In the genomic region with DNA sequence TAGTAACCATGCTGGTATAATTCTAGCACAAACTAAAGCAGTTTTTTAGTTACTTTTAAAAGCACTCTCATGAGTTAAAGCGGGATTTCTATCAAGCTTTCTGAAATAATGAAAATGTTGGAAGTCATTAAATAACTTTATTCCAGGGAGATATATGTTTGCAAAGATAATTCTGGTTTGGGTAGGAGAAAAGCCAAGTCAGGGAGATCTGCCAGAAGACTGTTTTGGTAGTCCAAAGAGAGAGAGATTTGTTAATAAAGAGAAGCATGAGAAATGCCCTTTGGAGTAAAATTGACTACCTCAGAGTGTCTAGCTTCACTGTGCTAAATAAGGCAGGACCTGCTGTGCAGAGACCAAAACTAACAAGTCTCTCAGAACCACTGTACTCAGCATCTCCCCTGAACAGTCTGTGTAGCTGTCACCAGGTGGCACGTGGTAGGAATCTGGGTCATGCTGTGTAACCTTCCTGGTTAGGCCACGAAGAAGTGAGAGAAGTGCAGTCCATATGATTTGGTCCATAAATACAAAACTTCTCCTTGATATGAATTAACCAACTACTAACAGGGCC, we compare ENCODE assay signal across 1 cellular context.
TF ChIP-seq lines count a peak whose summit lies in the region.

No MANE protein-coding gene starts in this region.

TF ChIP-seq in K562, 482 proteins besides CTCF, POLR2A, EP300 and RAD21 (continued from another document):
- TF ChIP-seq, protein P1, sequence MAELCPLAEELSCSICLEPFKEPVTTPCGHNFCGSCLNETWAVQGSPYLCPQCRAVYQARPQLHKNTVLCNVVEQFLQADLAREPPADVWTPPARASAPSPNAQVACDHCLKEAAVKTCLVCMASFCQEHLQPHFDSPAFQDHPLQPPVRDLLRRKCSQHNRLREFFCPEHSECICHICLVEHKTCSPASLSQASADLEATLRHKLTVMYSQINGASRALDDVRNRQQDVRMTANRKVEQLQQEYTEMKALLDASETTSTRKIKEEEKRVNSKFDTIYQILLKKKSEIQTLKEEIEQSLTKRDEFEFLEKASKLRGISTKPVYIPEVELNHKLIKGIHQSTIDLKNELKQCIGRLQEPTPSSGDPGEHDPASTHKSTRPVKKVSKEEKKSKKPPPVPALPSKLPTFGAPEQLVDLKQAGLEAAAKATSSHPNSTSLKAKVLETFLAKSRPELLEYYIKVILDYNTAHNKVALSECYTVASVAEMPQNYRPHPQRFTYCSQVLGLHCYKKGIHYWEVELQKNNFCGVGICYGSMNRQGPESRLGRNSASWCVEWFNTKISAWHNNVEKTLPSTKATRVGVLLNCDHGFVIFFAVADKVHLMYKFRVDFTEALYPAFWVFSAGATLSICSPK (IDR thresholded peaks at IDR 0.05; ENCODE audit: borderline replicate concordance) = no peak
- TF ChIP-seq NCOA6 (IDR thresholded peaks at IDR 0.05) (no peak), ZNF316 (IDR thresholded peaks at IDR 0.05) (no peak), L3MBTL2 (IDR thresholded peaks at IDR 0.05) (peak; percentile 25; the same call in 1 of the 2 replicates), ZNF165 (CRISPR knock-in tag; IDR thresholded peaks at IDR 0.05; ENCODE audit: borderline replicate concordance) (no peak), MEIS2 (IDR thresholded peaks at IDR 0.05; ENCODE audit: partially characterized antibody) (no peak), GTF2F1 (IDR thresholded peaks at IDR 0.05; ENCODE audit: low read depth, low read length) (no peak), ZC3H4 (CRISPR knock-in tag; IDR thresholded peaks at IDR 0.05; ENCODE audit: borderline replicate concordance) (no peak), ZNF282 (CRISPR knock-in tag; IDR thresholded peaks at IDR 0.05) (no peak), MEF2A (IDR thresholded peaks at IDR 0.05; ENCODE audit: control insufficient read depth, low read depth, low read length) (no peak)
- TF ChIP-seq, protein P2, sequence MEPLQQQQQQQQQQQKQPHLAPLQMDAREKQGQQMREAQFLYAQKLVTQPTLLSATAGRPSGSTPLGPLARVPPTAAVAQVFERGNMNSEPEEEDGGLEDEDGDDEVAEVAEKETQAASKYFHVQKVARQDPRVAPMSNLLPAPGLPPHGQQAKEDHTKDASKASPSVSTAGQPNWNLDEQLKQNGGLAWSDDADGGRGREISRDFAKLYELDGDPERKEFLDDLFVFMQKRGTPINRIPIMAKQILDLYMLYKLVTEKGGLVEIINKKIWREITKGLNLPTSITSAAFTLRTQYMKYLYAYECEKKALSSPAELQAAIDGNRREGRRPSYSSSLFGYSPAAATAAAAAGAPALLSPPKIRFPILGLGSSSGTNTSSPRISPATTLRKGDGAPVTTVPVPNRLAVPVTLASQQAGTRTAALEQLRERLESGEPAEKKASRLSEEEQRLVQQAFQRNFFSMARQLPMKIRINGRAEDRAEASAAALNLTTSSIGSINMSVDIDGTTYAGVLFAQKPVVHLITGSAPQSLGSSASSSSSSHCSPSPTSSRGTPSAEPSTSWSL (CRISPR knock-in tag; IDR thresholded peaks at IDR 0.05; ENCODE audit: borderline replicate concordance) = no peak
- TF ChIP-seq, protein P3, sequence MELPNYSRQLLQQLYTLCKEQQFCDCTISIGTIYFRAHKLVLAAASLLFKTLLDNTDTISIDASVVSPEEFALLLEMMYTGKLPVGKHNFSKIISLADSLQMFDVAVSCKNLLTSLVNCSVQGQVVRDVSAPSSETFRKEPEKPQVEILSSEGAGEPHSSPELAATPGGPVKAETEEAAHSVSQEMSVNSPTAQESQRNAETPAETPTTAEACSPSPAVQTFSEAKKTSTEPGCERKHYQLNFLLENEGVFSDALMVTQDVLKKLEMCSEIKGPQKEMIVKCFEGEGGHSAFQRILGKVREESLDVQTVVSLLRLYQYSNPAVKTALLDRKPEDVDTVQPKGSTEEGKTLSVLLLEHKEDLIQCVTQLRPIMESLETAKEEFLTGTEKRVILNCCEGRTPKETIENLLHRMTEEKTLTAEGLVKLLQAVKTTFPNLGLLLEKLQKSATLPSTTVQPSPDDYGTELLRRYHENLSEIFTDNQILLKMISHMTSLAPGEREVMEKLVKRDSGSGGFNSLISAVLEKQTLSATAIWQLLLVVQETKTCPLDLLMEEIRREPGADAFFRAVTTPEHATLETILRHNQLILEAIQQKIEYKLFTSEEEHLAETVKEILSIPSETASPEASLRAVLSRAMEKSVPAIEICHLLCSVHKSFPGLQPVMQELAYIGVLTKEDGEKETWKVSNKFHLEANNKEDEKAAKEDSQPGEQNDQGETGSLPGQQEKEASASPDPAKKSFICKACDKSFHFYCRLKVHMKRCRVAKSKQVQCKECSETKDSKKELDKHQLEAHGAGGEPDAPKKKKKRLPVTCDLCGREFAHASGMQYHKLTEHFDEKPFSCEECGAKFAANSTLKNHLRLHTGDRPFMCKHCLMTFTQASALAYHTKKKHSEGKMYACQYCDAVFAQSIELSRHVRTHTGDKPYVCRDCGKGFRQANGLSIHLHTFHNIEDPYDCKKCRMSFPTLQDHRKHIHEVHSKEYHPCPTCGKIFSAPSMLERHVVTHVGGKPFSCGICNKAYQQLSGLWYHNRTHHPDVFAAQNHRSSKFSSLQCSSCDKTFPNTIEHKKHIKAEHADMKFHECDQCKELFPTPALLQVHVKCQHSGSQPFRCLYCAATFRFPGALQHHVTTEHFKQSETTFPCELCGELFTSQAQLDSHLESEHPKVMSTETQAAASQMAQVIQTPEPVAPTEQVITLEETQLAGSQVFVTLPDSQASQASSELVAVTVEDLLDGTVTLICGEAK (IDR thresholded peaks at IDR 0.05) = no peak
- TF ChIP-seq, protein P3 (CRISPR knock-in tag; IDR thresholded peaks at IDR 0.05) = no peak
- TF ChIP-seq, protein P4, sequence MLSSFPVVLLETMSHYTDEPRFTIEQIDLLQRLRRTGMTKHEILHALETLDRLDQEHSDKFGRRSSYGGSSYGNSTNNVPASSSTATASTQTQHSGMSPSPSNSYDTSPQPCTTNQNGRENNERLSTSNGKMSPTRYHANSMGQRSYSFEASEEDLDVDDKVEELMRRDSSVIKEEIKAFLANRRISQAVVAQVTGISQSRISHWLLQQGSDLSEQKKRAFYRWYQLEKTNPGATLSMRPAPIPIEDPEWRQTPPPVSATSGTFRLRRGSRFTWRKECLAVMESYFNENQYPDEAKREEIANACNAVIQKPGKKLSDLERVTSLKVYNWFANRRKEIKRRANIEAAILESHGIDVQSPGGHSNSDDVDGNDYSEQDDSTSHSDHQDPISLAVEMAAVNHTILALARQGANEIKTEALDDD (IDR thresholded peaks at IDR 0.05) = no peak
- TF ChIP-seq, protein P5, sequence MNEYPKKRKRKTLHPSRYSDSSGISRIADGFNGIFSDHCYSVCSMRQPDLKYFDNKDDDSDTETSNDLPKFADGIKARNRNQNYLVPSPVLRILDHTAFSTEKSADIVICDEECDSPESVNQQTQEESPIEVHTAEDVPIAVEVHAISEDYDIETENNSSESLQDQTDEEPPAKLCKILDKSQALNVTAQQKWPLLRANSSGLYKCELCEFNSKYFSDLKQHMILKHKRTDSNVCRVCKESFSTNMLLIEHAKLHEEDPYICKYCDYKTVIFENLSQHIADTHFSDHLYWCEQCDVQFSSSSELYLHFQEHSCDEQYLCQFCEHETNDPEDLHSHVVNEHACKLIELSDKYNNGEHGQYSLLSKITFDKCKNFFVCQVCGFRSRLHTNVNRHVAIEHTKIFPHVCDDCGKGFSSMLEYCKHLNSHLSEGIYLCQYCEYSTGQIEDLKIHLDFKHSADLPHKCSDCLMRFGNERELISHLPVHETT (CRISPR knock-in tag; conservative IDR thresholded peaks at IDR 0.05 in 1 of 2, IDR thresholded peaks at IDR 0.05 in 1 of 2) = peak in 1 of 2 experiments; percentile 2; a peak in 1 of 4 replicates
- TF ChIP-seq, protein P6, sequence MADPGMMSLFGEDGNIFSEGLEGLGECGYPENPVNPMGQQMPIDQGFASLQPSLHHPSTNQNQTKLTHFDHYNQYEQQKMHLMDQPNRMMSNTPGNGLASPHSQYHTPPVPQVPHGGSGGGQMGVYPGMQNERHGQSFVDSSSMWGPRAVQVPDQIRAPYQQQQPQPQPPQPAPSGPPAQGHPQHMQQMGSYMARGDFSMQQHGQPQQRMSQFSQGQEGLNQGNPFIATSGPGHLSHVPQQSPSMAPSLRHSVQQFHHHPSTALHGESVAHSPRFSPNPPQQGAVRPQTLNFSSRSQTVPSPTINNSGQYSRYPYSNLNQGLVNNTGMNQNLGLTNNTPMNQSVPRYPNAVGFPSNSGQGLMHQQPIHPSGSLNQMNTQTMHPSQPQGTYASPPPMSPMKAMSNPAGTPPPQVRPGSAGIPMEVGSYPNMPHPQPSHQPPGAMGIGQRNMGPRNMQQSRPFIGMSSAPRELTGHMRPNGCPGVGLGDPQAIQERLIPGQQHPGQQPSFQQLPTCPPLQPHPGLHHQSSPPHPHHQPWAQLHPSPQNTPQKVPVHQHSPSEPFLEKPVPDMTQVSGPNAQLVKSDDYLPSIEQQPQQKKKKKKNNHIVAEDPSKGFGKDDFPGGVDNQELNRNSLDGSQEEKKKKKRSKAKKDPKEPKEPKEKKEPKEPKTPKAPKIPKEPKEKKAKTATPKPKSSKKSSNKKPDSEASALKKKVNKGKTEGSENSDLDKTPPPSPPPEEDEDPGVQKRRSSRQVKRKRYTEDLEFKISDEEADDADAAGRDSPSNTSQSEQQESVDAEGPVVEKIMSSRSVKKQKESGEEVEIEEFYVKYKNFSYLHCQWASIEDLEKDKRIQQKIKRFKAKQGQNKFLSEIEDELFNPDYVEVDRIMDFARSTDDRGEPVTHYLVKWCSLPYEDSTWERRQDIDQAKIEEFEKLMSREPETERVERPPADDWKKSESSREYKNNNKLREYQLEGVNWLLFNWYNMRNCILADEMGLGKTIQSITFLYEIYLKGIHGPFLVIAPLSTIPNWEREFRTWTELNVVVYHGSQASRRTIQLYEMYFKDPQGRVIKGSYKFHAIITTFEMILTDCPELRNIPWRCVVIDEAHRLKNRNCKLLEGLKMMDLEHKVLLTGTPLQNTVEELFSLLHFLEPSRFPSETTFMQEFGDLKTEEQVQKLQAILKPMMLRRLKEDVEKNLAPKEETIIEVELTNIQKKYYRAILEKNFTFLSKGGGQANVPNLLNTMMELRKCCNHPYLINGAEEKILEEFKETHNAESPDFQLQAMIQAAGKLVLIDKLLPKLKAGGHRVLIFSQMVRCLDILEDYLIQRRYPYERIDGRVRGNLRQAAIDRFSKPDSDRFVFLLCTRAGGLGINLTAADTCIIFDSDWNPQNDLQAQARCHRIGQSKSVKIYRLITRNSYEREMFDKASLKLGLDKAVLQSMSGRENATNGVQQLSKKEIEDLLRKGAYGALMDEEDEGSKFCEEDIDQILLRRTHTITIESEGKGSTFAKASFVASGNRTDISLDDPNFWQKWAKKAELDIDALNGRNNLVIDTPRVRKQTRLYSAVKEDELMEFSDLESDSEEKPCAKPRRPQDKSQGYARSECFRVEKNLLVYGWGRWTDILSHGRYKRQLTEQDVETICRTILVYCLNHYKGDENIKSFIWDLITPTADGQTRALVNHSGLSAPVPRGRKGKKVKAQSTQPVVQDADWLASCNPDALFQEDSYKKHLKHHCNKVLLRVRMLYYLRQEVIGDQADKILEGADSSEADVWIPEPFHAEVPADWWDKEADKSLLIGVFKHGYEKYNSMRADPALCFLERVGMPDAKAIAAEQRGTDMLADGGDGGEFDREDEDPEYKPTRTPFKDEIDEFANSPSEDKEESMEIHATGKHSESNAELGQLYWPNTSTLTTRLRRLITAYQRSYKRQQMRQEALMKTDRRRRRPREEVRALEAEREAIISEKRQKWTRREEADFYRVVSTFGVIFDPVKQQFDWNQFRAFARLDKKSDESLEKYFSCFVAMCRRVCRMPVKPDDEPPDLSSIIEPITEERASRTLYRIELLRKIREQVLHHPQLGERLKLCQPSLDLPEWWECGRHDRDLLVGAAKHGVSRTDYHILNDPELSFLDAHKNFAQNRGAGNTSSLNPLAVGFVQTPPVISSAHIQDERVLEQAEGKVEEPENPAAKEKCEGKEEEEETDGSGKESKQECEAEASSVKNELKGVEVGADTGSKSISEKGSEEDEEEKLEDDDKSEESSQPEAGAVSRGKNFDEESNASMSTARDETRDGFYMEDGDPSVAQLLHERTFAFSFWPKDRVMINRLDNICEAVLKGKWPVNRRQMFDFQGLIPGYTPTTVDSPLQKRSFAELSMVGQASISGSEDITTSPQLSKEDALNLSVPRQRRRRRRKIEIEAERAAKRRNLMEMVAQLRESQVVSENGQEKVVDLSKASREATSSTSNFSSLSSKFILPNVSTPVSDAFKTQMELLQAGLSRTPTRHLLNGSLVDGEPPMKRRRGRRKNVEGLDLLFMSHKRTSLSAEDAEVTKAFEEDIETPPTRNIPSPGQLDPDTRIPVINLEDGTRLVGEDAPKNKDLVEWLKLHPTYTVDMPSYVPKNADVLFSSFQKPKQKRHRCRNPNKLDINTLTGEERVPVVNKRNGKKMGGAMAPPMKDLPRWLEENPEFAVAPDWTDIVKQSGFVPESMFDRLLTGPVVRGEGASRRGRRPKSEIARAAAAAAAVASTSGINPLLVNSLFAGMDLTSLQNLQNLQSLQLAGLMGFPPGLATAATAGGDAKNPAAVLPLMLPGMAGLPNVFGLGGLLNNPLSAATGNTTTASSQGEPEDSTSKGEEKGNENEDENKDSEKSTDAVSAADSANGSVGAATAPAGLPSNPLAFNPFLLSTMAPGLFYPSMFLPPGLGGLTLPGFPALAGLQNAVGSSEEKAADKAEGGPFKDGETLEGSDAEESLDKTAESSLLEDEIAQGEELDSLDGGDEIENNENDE (IDR thresholded peaks at IDR 0.05; ENCODE audit: low read depth, low read length) = no peak
